ENCODE assay signal across 1 cellular context in the genomic region with DNA sequence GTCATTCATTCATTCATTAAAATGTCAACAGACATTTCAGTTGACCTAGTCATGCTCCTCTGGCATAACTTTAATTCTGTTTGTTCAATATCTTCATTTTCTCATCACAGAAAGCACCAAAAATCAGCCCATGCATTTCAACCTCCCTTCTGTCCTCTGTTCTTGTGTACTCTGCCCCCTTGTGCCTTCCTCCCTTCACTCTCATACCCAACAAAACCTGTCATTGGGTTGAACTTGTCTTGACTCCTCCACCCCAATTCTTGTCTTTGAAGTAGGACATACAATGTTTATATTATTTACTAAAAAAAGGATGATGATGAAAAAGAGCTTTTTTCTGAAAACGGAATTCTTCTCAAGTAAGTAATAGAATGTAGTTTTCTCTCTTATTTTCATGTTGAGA.
TF ChIP-seq lines count a peak whose summit lies in the region.

No MANE protein-coding gene starts in this region.

TF ChIP-seq in H1, 55 proteins besides CTCF, POLR2A, EP300 and RAD21:
- TF ChIP-seq CBX8 (IDR thresholded peaks at IDR 0.05; ENCODE audit: borderline replicate concordance, low read depth, low read length) (no peak), ZNF274 (IDR thresholded peaks at IDR 0.05; ENCODE audit: borderline replicate concordance, extremely low read depth, low read length) (no peak), EGR1 (IDR thresholded peaks at IDR 0.05; ENCODE audit: borderline replicate concordance, low read depth, low read length) (no peak), CEBPB (IDR thresholded peaks at IDR 0.05; ENCODE audit: low read depth, low read length) (no peak), SP2 (IDR thresholded peaks at IDR 0.05; ENCODE audit: low read length) (no peak), POU5F1 (IDR thresholded peaks at IDR 0.05; ENCODE audit: low read depth, low read length) (no peak), KDM4A (IDR thresholded peaks at IDR 0.05; ENCODE audit: low read depth, low read length, severe bottlenecking) (no peak)
- TF ChIP-seq, protein P1, sequence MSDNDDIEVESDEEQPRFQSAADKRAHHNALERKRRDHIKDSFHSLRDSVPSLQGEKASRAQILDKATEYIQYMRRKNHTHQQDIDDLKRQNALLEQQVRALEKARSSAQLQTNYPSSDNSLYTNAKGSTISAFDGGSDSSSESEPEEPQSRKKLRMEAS (IDR thresholded peaks at IDR 0.05): no peak
- TF ChIP-seq, protein P2, sequence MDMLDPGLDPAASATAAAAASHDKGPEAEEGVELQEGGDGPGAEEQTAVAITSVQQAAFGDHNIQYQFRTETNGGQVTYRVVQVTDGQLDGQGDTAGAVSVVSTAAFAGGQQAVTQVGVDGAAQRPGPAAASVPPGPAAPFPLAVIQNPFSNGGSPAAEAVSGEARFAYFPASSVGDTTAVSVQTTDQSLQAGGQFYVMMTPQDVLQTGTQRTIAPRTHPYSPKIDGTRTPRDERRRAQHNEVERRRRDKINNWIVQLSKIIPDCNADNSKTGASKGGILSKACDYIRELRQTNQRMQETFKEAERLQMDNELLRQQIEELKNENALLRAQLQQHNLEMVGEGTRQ (IDR thresholded peaks at IDR 0.05; ENCODE audit: low read length): no peak
